In the genomic region with DNA sequence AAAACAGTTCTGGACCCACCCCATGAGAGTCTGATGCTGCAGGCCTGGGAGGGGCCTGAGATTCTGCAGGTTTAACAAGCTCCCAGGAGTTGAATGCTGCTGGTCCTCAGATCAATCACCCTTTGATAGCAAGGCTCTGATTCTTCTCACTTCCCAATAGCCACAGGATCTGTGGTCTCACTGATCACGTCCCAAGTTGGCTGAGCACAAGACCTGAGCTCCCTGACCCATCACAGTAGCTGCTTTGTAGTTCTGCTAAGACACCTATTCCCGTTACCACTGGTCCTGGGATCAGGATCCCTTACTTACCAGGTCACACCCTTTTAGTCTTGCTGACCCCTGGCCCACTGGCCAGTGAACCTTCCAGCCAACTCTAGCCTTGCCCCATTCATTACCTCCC, we compare ENCODE assay signal across 23 cellular contexts.
"Had no signal": no experiment of that assay in that cellular context is flagged by ENCODE, and none has a peak within 500 bp of the region (broad histone marks: within the 10 kb centered on the region; RNA-seq: fewer than 3 reads in every experiment).

No MANE protein-coding gene starts in this region.

- H3K27ac Mint-ChIP-seq: activated naive CD8-positive, alpha-beta T cell treated with anti-CD3 and anti-CD28 coated beads for 36 hours; mesothelial cell of epicardium; naive B cell had no signal

- H3K4me1 Mint-ChIP-seq: activated naive CD8-positive, alpha-beta T cell treated with anti-CD3 and anti-CD28 coated beads for 36 hours; naive B cell had no signal

- H3K36me3 ChIP-seq: adrenal gland, ascending aorta, esophagus muscularis mucosa, spleen, upper lobe of left lung, vagina had no signal

- H3K4me3 Mint-ChIP-seq: activated naive CD8-positive, alpha-beta T cell treated with anti-CD3 and anti-CD28 coated beads for 36 hours; mesothelial cell of epicardium; naive B cell; neural crest cell had no signal

- H3K27ac ChIP-seq: adrenal gland, esophagus muscularis mucosa, hepatocyte, spleen, upper lobe of left lung, vagina had no signal

- H3K27me3 ChIP-seq: adrenal gland, ascending aorta, esophagus muscularis mucosa, hepatocyte, spleen, upper lobe of left lung, vagina had no signal

- H3K36me3 Mint-ChIP-seq: activated naive CD8-positive, alpha-beta T cell treated with anti-CD3 and anti-CD28 coated beads for 36 hours; mesothelial cell of epicardium; naive B cell had no signal

- H3K9me3 Mint-ChIP-seq: activated naive CD8-positive, alpha-beta T cell treated with anti-CD3 and anti-CD28 coated beads for 36 hours; brain; mesothelial cell of epicardium; naive B cell; neural crest cell had no signal

- H3K4me1 ChIP-seq: spleen had no signal

- H3K9me3 ChIP-seq: adrenal gland, ascending aorta, esophagus muscularis mucosa, spleen, upper lobe of left lung, vagina had no signal

- DNase-seq: activated CD4-positive, alpha-beta T cell treated with anti-CD3 and anti-CD28 coated beads for 48 hours; activated CD4-positive, alpha-beta T cell treated with anti-CD3 and anti-CD28 coated beads, Interleukin-2, amount 50 U/mL, for 48 hours; activated CD8-positive, alpha-beta memory T cell treated with anti-CD3 and anti-CD28 coated beads for 24 hours; activated effector memory CD4-positive, alpha-beta T cell treated with Interleukin-2 at 50 U/mL for 16 hours; activated naive CD4-positive, alpha-beta T cell treated with Interleukin-2 at 50 U/mL for 16 hours; activated naive CD8-positive, alpha-beta T cell treated with anti-CD3 and anti-CD28 coated beads for 36 hours; adrenal gland; foreskin melanocyte; left colon; mammary epithelial cell; naive B cell; posterior cingulate gyrus; right cardiac atrium; spleen; stimulated activated naive CD4-positive, alpha-beta T cell treated with Interleukin-2 at 50 U/mL for 16 hours; upper lobe of left lung had no signal

- H3K27me3 Mint-ChIP-seq: activated naive CD8-positive, alpha-beta T cell treated with anti-CD3 and anti-CD28 coated beads for 36 hours; brain had no signal

- H3K4me3 ChIP-seq: adrenal gland, esophagus muscularis mucosa, hepatocyte, spleen, upper lobe of left lung, vagina had no signal
